8 cellular contexts compared by ENCODE assay signal in genomic region chr10:92688927-92689662, GRCh38. TPM values are rescaled to one million over a fixed set of nuclear protein-coding genes. Genes with fewer than 3 reads are reported as not detected.
DNase-seq lines count a peak whose midpoint lies in the region; ATAC-seq, FAIRE-seq and TF ChIP-seq lines count a peak whose summit lies in the region.

No MANE protein-coding gene starts in this region.

- H3K9me3 ChIP-seq in stomach smooth muscle (ENCODE audit: control insufficient read depth in 2 of 2, low read length in 2 of 2): peaks cover 0 to 4% of the 10 kb centered on the region in 2 donors

- DNase-seq in GM10266 (ENCODE audit: extremely low spot score) (peak; percentile 48), NOMO-1 treated with DMSO at 0.1 percent for 48 hours (lab: John Stamatoyannopoulos, UW; ENCODE audit: unreplicated experiment) (peak; percentile 39), bronchial epithelial cell (ENCODE audit: low read depth) (no peak), left kidney (ENCODE audit: low read depth, low spot score) (peak; percentile 63), NCI-H128 (lab: John Stamatoyannopoulos, UW; ENCODE audit: unreplicated experiment) (no peak), SHP77 (lab: John Stamatoyannopoulos, UW) (no peak)

- TF ChIP-seq CTCF in GM10266 (IDR thresholded peaks at IDR 0.05; ENCODE audit: control insufficient read depth, insufficient read depth, low read depth, missing control alignments): no peak
- peak; percentile 4 for TF ChIP-seq CTCF in bronchial epithelial cell (IDR thresholded peaks at IDR 0.05; ENCODE audit: insufficient read depth, low read length, severe bottlenecking)

- H3K4me1 ChIP-seq in stomach smooth muscle (ENCODE audit: control insufficient read depth, insufficient read depth, low read length): peaks cover 16% of the 10 kb centered on the region

- no peak for FAIRE-seq in bronchial epithelial cell (lab: Jason Lieb, UNC)

- H3K4me3 ChIP-seq in bronchial epithelial cell (ENCODE audit: low read depth, low read length) (peak overlapping the region; percentile 69), stomach smooth muscle (ENCODE audit: low read length in 2 of 2) (peak overlapping the region; percentile 60 to 81)

- H3K27ac ChIP-seq in stomach smooth muscle (ENCODE audit: low read length): peak overlapping the region; percentile 24

- H3K36me3 ChIP-seq in bronchial epithelial cell (ENCODE audit: control insufficient read depth, insufficient read depth, low read length) (no peaks in the 10 kb centered on the region), stomach smooth muscle (ENCODE audit: control insufficient read depth in 2 of 2, insufficient read depth in 2 of 2, low read length in 2 of 2) (no peaks in the 10 kb centered on the region)

- H3K27me3 ChIP-seq in bronchial epithelial cell (ENCODE audit: control insufficient read depth, insufficient read depth, low read length) (no peaks in the 10 kb centered on the region), stomach smooth muscle (ENCODE audit: control insufficient read depth in 1 of 2, insufficient read depth in 2 of 2, low read length in 2 of 2) (peaks cover 6 to 38% of the 10 kb centered on the region in 2 donors)

- ATAC-seq in HG02588 (IDR thresholded peaks at IDR 0.05; ENCODE audit: unreplicated experiment): peak; percentile 15

- H3K9ac ChIP-seq in stomach smooth muscle (ENCODE audit: low read length in 2 of 2): peak overlapping the region; percentile 28 to 51

RNA-seq across cellular contexts. Expression of gene HHEX, which starts 0.7 kb away (rescaled TPM):
- 0.26 and 0.38 TPM in 2 replicates for total RNA-seq in bronchial epithelial cell

Comparison
In these comparisons a context has a peak if more than half of its experiments do, and no peak if none do; other contexts are left out.
1. DNase-seq: peak in GM10266 (single experiment), NOMO-1 treated with DMSO at 0.1 percent for 48 hours (single experiment) and left kidney (single experiment); none in bronchial epithelial cell (single experiment), NCI-H128 (single experiment) and SHP77 (0 of 2).